8 cellular contexts compared by ENCODE assay signal in genomic region chr19:34217952-34218817, GRCh38. TPM values are rescaled to one million over a fixed set of nuclear protein-coding genes. Genes with fewer than 3 reads are reported as not detected.
DNase-seq lines count a peak whose midpoint lies in the region; ATAC-seq, FAIRE-seq and TF ChIP-seq lines count a peak whose summit lies in the region.

No MANE protein-coding gene starts in this region.

- 0 out of 2 replicates have a peak overlapping the region, but pooled peaks have one; percentile 12 for H3K9ac ChIP-seq in SU-DHL-6 (ENCODE audit: low read length)

- peak overlapping the region; percentile 40 for H3K4me2 ChIP-seq in SU-DHL-6 (ENCODE audit: low read depth, low read length, poor library complexity, severe bottlenecking)

- H3K36me3 ChIP-seq in SU-DHL-6 (ENCODE audit: low read length) = peaks cover 56% of the 10 kb centered on the region

- H3K4me3 Mint-ChIP-seq in activated naive CD8-positive, alpha-beta T cell treated with anti-CD3 and anti-CD28 coated beads, Interleukin-2, amount 10 ng/mL, durations not matched to agents 7 days and 5 days = peak overlapping the region; percentile 15
- no peak overlapping the region for H3K4me3 Mint-ChIP-seq in mesothelial cell of epicardium

- H3F3A ChIP-seq in SU-DHL-6 (ENCODE audit: insufficient read depth) = peaks cover 37% of the 10 kb centered on the region; the same call in 1 of the 2 replicates

- peak; percentile 75 for DNase-seq in SIG-M5 treated with dmso at 0.1 percent for 504 hours (lab: John Stamatoyannopoulos, UW; ENCODE audit: unreplicated experiment)
- no peak for DNase-seq in SIG-M5 (lab: John Stamatoyannopoulos, UW)
- peak; percentile 96 for DNase-seq in LHCN-M2 (ENCODE audit: low read depth)
- no peak for DNase-seq in activated naive CD8-positive, alpha-beta T cell treated with anti-CD3 and anti-CD28 coated beads, Interleukin-2, amount 10 ng/mL, durations not matched to agents 7 days and 5 days
- DNase-seq in mesothelial cell of epicardium (ENCODE audit: low spot score in 2 of 2, unreplicated experiment in 2 of 2) = peak in 1 of 2 experiments; percentile 48
- peak; percentile 73 for DNase-seq in urothelium cell line (ENCODE audit: low spot score)

- peak overlapping the region; percentile 61 for H3K27ac Mint-ChIP-seq in activated naive CD8-positive, alpha-beta T cell treated with anti-CD3 and anti-CD28 coated beads, Interleukin-2, amount 10 ng/mL, durations not matched to agents 7 days and 5 days
- H3K27ac Mint-ChIP-seq in mesothelial cell of epicardium = peak overlapping the region; percentile 83

- H3K9me3 Mint-ChIP-seq in activated naive CD8-positive, alpha-beta T cell treated with anti-CD3 and anti-CD28 coated beads, Interleukin-2, amount 10 ng/mL, durations not matched to agents 7 days and 5 days = no peaks in the 10 kb centered on the region
- H3K9me3 Mint-ChIP-seq in mesothelial cell of epicardium = no peaks in the 10 kb centered on the region

- POLR2A ChIA-PET in activated naive CD8-positive, alpha-beta T cell treated with anti-CD3 and anti-CD28 coated beads, Interleukin-2, amount 10 ng/mL, durations not matched to agents 7 days and 5 days (lab: Charles Lee) = interaction anchor here (0.7 kb wide), 1 partner anchor 45 kb away, joined by 3 read pairs; no protein-coding TSS in a partner anchor

- ATAC-seq in activated naive CD8-positive, alpha-beta T cell treated with anti-CD3 and anti-CD28 coated beads, Interleukin-2, amount 10 ng/mL, durations not matched to agents 7 days and 5 days (ENCODE audit: low read depth) = peak; percentile 73
- no peak for ATAC-seq in esophagus mucosa

- H3K9me2 ChIP-seq in SU-DHL-6 (replicated peaks; ENCODE audit: insufficient read depth, low read length) = no peaks in the 10 kb centered on the region

- peaks cover 31% of the 10 kb centered on the region for H3K79me2 ChIP-seq in SU-DHL-6 (ENCODE audit: insufficient read depth, low read length)

- no peak for FAIRE-seq in urothelium cell line (lab: Jason Lieb, UNC)

- no peak for TF ChIP-seq CTCF in SU-DHL-6 (IDR thresholded peaks at IDR 0.05; ENCODE audit: insufficient read depth, low read length, poor library complexity, severe bottlenecking)
- no peak for TF ChIP-seq CTCF in mesothelial cell of epicardium (IDR thresholded peaks at IDR 0.05; ENCODE audit: unreplicated experiment)

- no peaks in the 10 kb centered on the region for H3K27me3 Mint-ChIP-seq in activated naive CD8-positive, alpha-beta T cell treated with anti-CD3 and anti-CD28 coated beads, Interleukin-2, amount 10 ng/mL, durations not matched to agents 7 days and 5 days
- H3K27me3 Mint-ChIP-seq in mesothelial cell of epicardium (ENCODE audit: low read depth) = no peaks in the 10 kb centered on the region

- H2AFZ ChIP-seq in SU-DHL-6 (ENCODE audit: low read depth, low read length, severe bottlenecking) = no peak overlapping the region

- no peaks in the 10 kb centered on the region; the same call in 1 of the 2 replicates for H4K20me1 ChIP-seq in SU-DHL-6 (ENCODE audit: low read depth, low read length)

- no peaks in the 10 kb centered on the region for H3K27me3 ChIP-seq in SU-DHL-6 (ENCODE audit: low read length)

- H3K4me1 Mint-ChIP-seq in activated naive CD8-positive, alpha-beta T cell treated with anti-CD3 and anti-CD28 coated beads, Interleukin-2, amount 10 ng/mL, durations not matched to agents 7 days and 5 days = peaks cover 22% of the 10 kb centered on the region
- H3K4me1 Mint-ChIP-seq in mesothelial cell of epicardium = peaks cover 21% of the 10 kb centered on the region

- no peak overlapping the region for H3K4me3 ChIP-seq in SU-DHL-6 (ENCODE audit: insufficient read depth, low read length, poor library complexity, severe bottlenecking)

- peaks cover 35% of the 10 kb centered on the region for H3K36me3 Mint-ChIP-seq in activated naive CD8-positive, alpha-beta T cell treated with anti-CD3 and anti-CD28 coated beads, Interleukin-2, amount 10 ng/mL, durations not matched to agents 7 days and 5 days
- peaks cover 34% of the 10 kb centered on the region for H3K36me3 Mint-ChIP-seq in mesothelial cell of epicardium

- H3K9me3 ChIP-seq in SU-DHL-6 (ENCODE audit: insufficient read depth, low read length) = no peaks in the 10 kb centered on the region

- H3K27ac ChIP-seq in SU-DHL-6 (ENCODE audit: low read depth, low read length) = peak overlapping the region; percentile 56

RNA-seq across cellular contexts. Expression of gene GARRE1, which starts 36.2 kb away (rescaled TPM):
- total RNA-seq in LHCN-M2 (2014; rRNA removed) (6.8 and 7.7 TPM in 2 replicates), mesothelial cell of epicardium (50.3 to 52.4 TPM (median 50.5 TPM) in 3 replicates), esophagus mucosa (10.2 TPM)
- polyA plus RNA-seq in LHCN-M2 (2012) = 5.8 TPM
- 10 to 100 TPM; 17.7 to 19.4 TPM for total RNA-seq in activated naive CD8-positive, alpha-beta T cell treated with anti-CD3 and anti-CD28 coated beads, Interleukin-2, amount 10 ng/mL, durations not matched to agents 7 days and 5 days

RNA-seq across cellular contexts. Expression of gene LSM14A, which starts 45.9 kb away (rescaled TPM):
- 33.5 and 52.5 TPM in 2 replicates for total RNA-seq in LHCN-M2 (2014; rRNA removed)
- polyA plus RNA-seq in LHCN-M2 (2012) = 34.0 TPM
- total RNA-seq in activated naive CD8-positive, alpha-beta T cell treated with anti-CD3 and anti-CD28 coated beads, Interleukin-2, amount 10 ng/mL, durations not matched to agents 7 days and 5 days = 100 to 1,000 TPM; 141 to 156 TPM
- total RNA-seq in mesothelial cell of epicardium = 153 to 164 TPM (median 155 TPM) in 3 replicates
- total RNA-seq in esophagus mucosa = 74.8 TPM

Comparison
In these comparisons a context has a peak if more than half of its experiments do, and no peak if none do; other contexts are left out.
1. DNase-seq: peak in SIG-M5 treated with dmso at 0.1 percent for 504 hours (single experiment), LHCN-M2 (single experiment) and urothelium cell line (single experiment); none in SIG-M5 (single experiment) and activated naive CD8-positive, alpha-beta T cell treated with anti-CD3 and anti-CD28 coated beads, Interleukin-2, amount 10 ng/mL, durations not matched to agents 7 days and 5 days (single experiment).